In genomic region chr2:54446625-54447024, GRCh38 we compare ENCODE assay signal across 35 cellular contexts.
"Had no signal": no experiment of that assay in that cellular context is flagged by ENCODE, and none has a peak within 500 bp of the region (broad histone marks: within the 10 kb centered on the region; RNA-seq: fewer than 3 reads in every experiment).

No MANE protein-coding gene starts in this region.

- H3K36me3 Mint-ChIP-seq: activated naive CD8-positive, alpha-beta T cell treated with anti-CD3 and anti-CD28 coated beads for 36 hours; brain had no signal

- H3K4me3 ChIP-seq: adrenal gland, breast epithelium, coronary artery, dorsolateral prefrontal cortex had no signal

- H3K4me3 Mint-ChIP-seq: activated B cell treated with CpG ODN at 0.5 μM for 24 hours; activated CD8-positive, alpha-beta T cell treated with anti-CD3 and anti-CD28 coated beads for 36 hours; activated naive CD8-positive, alpha-beta T cell treated with anti-CD3 and anti-CD28 coated beads for 36 hours; activated naive CD8-positive, alpha-beta T cell treated with anti-CD3 and anti-CD28 coated beads, Interleukin-2, amount 50 U/mL, for 24 hours; activated T-cell treated with anti-CD3 and anti-CD28 coated beads, Interleukin-2, amount 50 U/mL, for 4 hours; activated T-helper 17 cell treated with anti-CD3 and anti-CD28 coated beads, Interleukin-2, amount 50 U/mL, for 72 hours; brain; central memory CD8-positive, alpha-beta T cell; dendritic cell treated with granulocyte-macrophage colony-stimulating factor and Interleukin-4, amounts not matched to agents 40 ng/mL and 50 ng/mL, for 4 days; endodermal cell; T-helper 17 cell; T-helper 2 cell treated with Interferon-gamma antibody and Interleukin-4, amounts not matched to agents 5 μg/mL and 100 μg/mL, for 36 hours had no signal

- H3K36me3 ChIP-seq: adrenal gland, breast epithelium, WERI-Rb-1 had no signal

- ATAC-seq: activated CD4-positive, CD25-positive, alpha-beta regulatory T cell treated with anti-CD3 and anti-CD28 coated beads, Interleukin-2, amount 50 U/mL, for 24 hours; activated CD8-positive, alpha-beta T cell treated with anti-CD3 and anti-CD28 coated beads for 36 hours; activated naive CD8-positive, alpha-beta T cell treated with anti-CD3 and anti-CD28 coated beads, Interleukin-2, amount 50 U/mL, for 24 hours; activated T-cell treated with anti-CD3 and anti-CD28 coated beads, Interleukin-2, amount 50 U/mL, for 4 hours; activated T-helper 17 cell treated with anti-CD3 and anti-CD28 coated beads, Interleukin-2, amount 50 U/mL, for 72 hours; esophagus mucosa; T-helper 17 cell had no signal

- H3K4me1 Mint-ChIP-seq: activated B cell treated with CpG ODN at 0.5 μM for 24 hours; activated naive CD8-positive, alpha-beta T cell treated with anti-CD3 and anti-CD28 coated beads for 36 hours; activated naive CD8-positive, alpha-beta T cell treated with anti-CD3 and anti-CD28 coated beads, Interleukin-2, amount 50 U/mL, for 24 hours; activated T-helper 17 cell treated with anti-CD3 and anti-CD28 coated beads, Interleukin-2, amount 50 U/mL, for 72 hours; central memory CD8-positive, alpha-beta T cell; T-helper 17 cell had no signal

- H3K9me3 ChIP-seq: adrenal gland, breast epithelium had no signal

- H3K27ac ChIP-seq: adrenal gland, breast epithelium, coronary artery, WERI-Rb-1 had no signal

- H3K4me1 ChIP-seq: adrenal gland, breast epithelium had no signal

- H3K27ac Mint-ChIP-seq: activated B cell treated with CpG ODN at 0.5 μM for 24 hours; activated CD8-positive, alpha-beta T cell treated with anti-CD3 and anti-CD28 coated beads for 36 hours; activated naive CD8-positive, alpha-beta T cell treated with anti-CD3 and anti-CD28 coated beads for 36 hours; activated naive CD8-positive, alpha-beta T cell treated with anti-CD3 and anti-CD28 coated beads, Interleukin-2, amount 50 U/mL, for 24 hours; activated T-helper 17 cell treated with anti-CD3 and anti-CD28 coated beads, Interleukin-2, amount 50 U/mL, for 72 hours; dendritic cell treated with granulocyte-macrophage colony-stimulating factor and Interleukin-4, amounts not matched to agents 40 ng/mL and 50 ng/mL, for 4 days; endodermal cell; T-helper 17 cell; T-helper 2 cell treated with Interferon-gamma antibody and Interleukin-4, amounts not matched to agents 5 μg/mL and 100 μg/mL, for 36 hours had no signal

- DNase-seq: activated B cell treated with CpG ODN at 0.5 μM for 24 hours; activated CD4-positive, alpha-beta T cell treated with anti-CD3 and anti-CD28 coated beads for 48 hours; activated CD4-positive, alpha-beta T cell treated with anti-CD3 and anti-CD28 coated beads, Interleukin-2, amount 50 U/mL, for 1 hour; activated CD4-positive, alpha-beta T cell treated with anti-CD3 and anti-CD28 coated beads, Interleukin-2, amount 50 U/mL, for 48 hours; activated CD8-positive, alpha-beta memory T cell treated with anti-CD3 and anti-CD28 coated beads for 24 hours; activated CD8-positive, alpha-beta T cell treated with anti-CD3 and anti-CD28 coated beads for 36 hours; activated effector memory CD4-positive, alpha-beta T cell treated with Interleukin-2 at 50 U/mL for 16 hours; activated gamma-delta T cell treated with Interleukin-2 at 50 U/mL for 16 hours; activated naive CD4-positive, alpha-beta T cell treated with anti-CD3 and anti-CD28 coated beads, Interleukin-2, amount 50 U/mL, for 16 hours; activated naive CD4-positive, alpha-beta T cell treated with Interleukin-2 at 50 U/mL for 16 hours; activated naive CD8-positive, alpha-beta T cell treated with anti-CD3 and anti-CD28 coated beads for 36 hours; activated naive CD8-positive, alpha-beta T cell treated with anti-CD3 and anti-CD28 coated beads, Interleukin-2, amount 50 U/mL, for 24 hours; activated T-cell treated with anti-CD3 and anti-CD28 coated beads, Interleukin-2, amount 50 U/mL, for 4 hours; adrenal gland; amygdala; aorta; dorsolateral prefrontal cortex; effector memory CD4-positive, alpha-beta T cell; endodermal cell; foreskin fibroblast; head of caudate nucleus; T-helper 1 cell; T-helper 17 cell; T1000; WERI-Rb-1 had no signal

- H3K27me3 Mint-ChIP-seq: activated naive CD8-positive, alpha-beta T cell treated with anti-CD3 and anti-CD28 coated beads for 36 hours; activated naive CD8-positive, alpha-beta T cell treated with anti-CD3 and anti-CD28 coated beads, Interleukin-2, amount 50 U/mL, for 24 hours; activated T-helper 17 cell treated with anti-CD3 and anti-CD28 coated beads, Interleukin-2, amount 50 U/mL, for 72 hours had no signal

- H3K9me3 Mint-ChIP-seq: activated B cell treated with CpG ODN at 0.5 μM for 24 hours; activated CD8-positive, alpha-beta T cell treated with anti-CD3 and anti-CD28 coated beads for 36 hours; activated naive CD8-positive, alpha-beta T cell treated with anti-CD3 and anti-CD28 coated beads for 36 hours; activated naive CD8-positive, alpha-beta T cell treated with anti-CD3 and anti-CD28 coated beads, Interleukin-2, amount 50 U/mL, for 24 hours; activated T-cell treated with anti-CD3 and anti-CD28 coated beads, Interleukin-2, amount 50 U/mL, for 4 hours; activated T-helper 17 cell treated with anti-CD3 and anti-CD28 coated beads, Interleukin-2, amount 50 U/mL, for 72 hours; brain; central memory CD8-positive, alpha-beta T cell; dendritic cell treated with granulocyte-macrophage colony-stimulating factor and Interleukin-4, amounts not matched to agents 40 ng/mL and 50 ng/mL, for 4 days; endodermal cell; T-helper 2 cell treated with Interferon-gamma antibody and Interleukin-4, amounts not matched to agents 5 μg/mL and 100 μg/mL, for 36 hours had no signal

- H3K27me3 ChIP-seq: adrenal gland, breast epithelium, dorsolateral prefrontal cortex had no signal

- FAIRE-seq: frontal cortex had no signal
